ENCODE assay signal across 8 cellular contexts in genomic region chr6:24403501-24403824, GRCh38. TPM values are rescaled to one million over a fixed set of nuclear protein-coding genes. Genes with fewer than 3 reads are reported as not detected.
DNase-seq lines count a peak whose midpoint lies in the region; ATAC-seq, FAIRE-seq and TF ChIP-seq lines count a peak whose summit lies in the region.

No MANE protein-coding gene starts in this region.

- TF ChIP-seq CTCF in ascending aorta (IDR thresholded peaks at IDR 0.05) (no peak), lung (IDR thresholded peaks at IDR 0.05; ENCODE audit: control extremely low read depth, extremely low read depth) (no peak)

- peaks cover 25% of the 10 kb centered on the region for H3K4me1 Mint-ChIP-seq in activated naive CD4-positive, alpha-beta T cell treated with anti-CD3 and anti-CD28 coated beads, Interleukin-2, amount 50 U/mL, for 24 hours

- FAIRE-seq in RCC 7860 (lab: Jason Lieb, UNC), result no peak

- H3K36me3 ChIP-seq in ascending aorta, result peaks cover under 1 to 9% of the 10 kb centered on the region in 2 donors
- peaks cover 4 to 7% of the 10 kb centered on the region in 2 donors for H3K36me3 ChIP-seq in lung (ENCODE audit: control insufficient read depth in 2 of 2, insufficient read depth in 2 of 2, low read length in 2 of 2)
- no peaks in the 10 kb centered on the region for H3K36me3 ChIP-seq in urinary bladder (ENCODE audit: insufficient read depth)

- H3K27me3 Mint-ChIP-seq in activated naive CD4-positive, alpha-beta T cell treated with anti-CD3 and anti-CD28 coated beads, Interleukin-2, amount 50 U/mL, for 24 hours, result peaks cover 13% of the 10 kb centered on the region

- peak overlapping the region; percentile 76 for H3K27ac Mint-ChIP-seq in activated naive CD4-positive, alpha-beta T cell treated with anti-CD3 and anti-CD28 coated beads, Interleukin-2, amount 50 U/mL, for 24 hours

- no peaks in the 10 kb centered on the region for H3K36me3 Mint-ChIP-seq in activated naive CD4-positive, alpha-beta T cell treated with anti-CD3 and anti-CD28 coated beads, Interleukin-2, amount 50 U/mL, for 24 hours

- H3K9me3 ChIP-seq in ascending aorta (no peaks in the 10 kb centered on the region), lung (ENCODE audit: control insufficient read depth in 2 of 2, insufficient read depth in 1 of 2, low read length in 1 of 2) (no peaks in the 10 kb centered on the region)

- H3K27ac ChIP-seq in ascending aorta, result peak overlapping the region; percentile 59 to 68
- peak overlapping the region; percentile 85 to 86 for H3K27ac ChIP-seq in lung (ENCODE audit: low read depth in 1 of 2, low read length in 1 of 2)
- no peak overlapping the region for H3K27ac ChIP-seq in urinary bladder (ENCODE audit: low read depth)

- no peak for DNase-seq in activated naive CD4-positive, alpha-beta T cell treated with Interleukin-2 at 50 U/mL for 16 hours
- DNase-seq in ascending aorta (ENCODE audit: low spot score in 2 of 2), result no peak
- DNase-seq in lung (ENCODE audit: low spot score), result no peak
- no peak for DNase-seq in RCC 7860 (ENCODE audit: low spot score)
- no peak for DNase-seq in NK-92 (lab: John Stamatoyannopoulos, UW; ENCODE audit: unreplicated experiment)

- WGBS in lung, 2 donors, result 3 to 5% methylated on average over 12 of the region's 12 CpGs
- WGBS in urinary bladder, result 8% methylated on average over 12 of the region's 12 CpGs

- ATAC-seq in lung (ENCODE audit: insufficient read depth, low FRiP score) (no peak), HG03521 (IDR thresholded peaks at IDR 0.05; ENCODE audit: unreplicated experiment) (no peak)

- intact Hi-C loops in ascending aorta (cut with DNase I), result no loop called here

- H3K27me3 ChIP-seq in ascending aorta, result no peaks in the 10 kb centered on the region
- H3K27me3 ChIP-seq in lung (ENCODE audit: control insufficient read depth, insufficient read depth), result no peaks in the 10 kb centered on the region

- H3K4me3 Mint-ChIP-seq in activated naive CD4-positive, alpha-beta T cell treated with anti-CD3 and anti-CD28 coated beads, Interleukin-2, amount 50 U/mL, for 24 hours, result peak overlapping the region; percentile 91

- H3K4me3 ChIP-seq in ascending aorta (peak overlapping the region; percentile 94 to 97), lung (peak overlapping the region; percentile 76), urinary bladder (ENCODE audit: low read depth, low read length) (peak overlapping the region; percentile 90)

- H3K4me1 ChIP-seq in ascending aorta (peaks cover 0 to 13% of the 10 kb centered on the region in 2 donors), lung (ENCODE audit: control insufficient read depth in 2 of 2, insufficient read depth in 2 of 2, low read length in 2 of 2) (peaks cover 3 to 14% of the 10 kb centered on the region in 2 donors), urinary bladder (ENCODE audit: insufficient read depth) (peaks cover 1% of the 10 kb centered on the region)

- H3K9me3 Mint-ChIP-seq in activated naive CD4-positive, alpha-beta T cell treated with anti-CD3 and anti-CD28 coated beads, Interleukin-2, amount 50 U/mL, for 24 hours, result no peaks in the 10 kb centered on the region

RNA-seq across cellular contexts. Expression of gene MRS2, which starts 0.7 kb away (rescaled TPM):
- total RNA-seq in ascending aorta (3.2 TPM), lung (10 to 100 TPM; 19.9 to 26.4 TPM), urinary bladder (22.3 TPM)
- polyA plus RNA-seq in lung (10 to 100 TPM; 13.6 to 15.7 TPM), urinary bladder (19.6 TPM)

RNA-seq across cellular contexts. Expression of gene DCDC2, which starts 45.6 kb away (rescaled TPM):
- not detected for total RNA-seq in ascending aorta
- total RNA-seq in lung, result 10 to 100 TPM in 1 of 2 donors, 1 to 10 TPM in 1; 9.8 to 14.2 TPM
- polyA plus RNA-seq in lung, result 1 to 10 TPM; 2.3 to 2.6 TPM
- total RNA-seq in urinary bladder, result 4.3 TPM
- 0.23 TPM for polyA plus RNA-seq in urinary bladder
